18 cellular contexts compared by ENCODE assay signal in the genomic region with DNA sequence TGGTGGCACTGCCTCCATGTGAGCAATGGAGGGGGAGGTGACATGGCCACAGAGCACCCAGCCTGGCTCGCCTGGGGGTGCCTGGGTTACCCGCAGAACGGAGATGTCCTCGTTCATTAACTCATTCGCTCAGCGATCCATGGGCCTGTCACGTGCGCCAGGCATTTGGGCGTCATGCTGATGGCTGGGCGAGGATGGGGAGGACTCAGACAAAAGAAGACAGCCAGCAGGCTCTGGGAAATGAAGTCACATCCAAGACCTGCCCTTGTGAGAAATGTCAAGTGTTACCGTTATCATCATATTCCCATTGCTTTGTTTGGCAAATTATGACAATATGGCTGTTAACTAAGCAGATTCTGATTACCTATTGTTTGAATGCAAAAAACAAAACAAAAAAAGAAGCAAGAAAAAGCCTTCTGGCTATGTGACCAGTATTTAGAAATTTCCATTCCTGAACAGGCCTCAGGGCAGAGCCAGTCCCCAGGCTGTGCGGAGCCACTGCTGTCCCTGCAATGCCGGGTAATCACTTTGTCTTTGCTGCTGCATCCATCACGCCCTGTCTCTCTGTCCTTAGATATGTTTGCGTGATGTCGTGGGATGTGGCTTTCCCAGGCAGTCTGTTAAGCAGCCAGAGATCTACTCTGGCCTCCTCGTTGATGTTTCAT. TPM values are rescaled to one million over a fixed set of nuclear protein-coding genes. Genes with fewer than 3 reads are reported as not detected.
A peak's percentile ranks its signal among the peaks of the same experiment; 100 is the strongest.
DNase-seq lines count a peak whose midpoint lies in the region; ATAC-seq and TF ChIP-seq lines count a peak whose summit lies in the region.
"Had no signal": no experiment of that assay in that cellular context is flagged by ENCODE, and none has a peak within 500 bp of the region (broad histone marks: within the 10 kb centered on the region; RNA-seq: fewer than 3 reads in every experiment).

No MANE protein-coding gene starts in this region.

- no peak overlapping the region for H3K4me2 ChIP-seq in IMR-90 (ENCODE audit: low read depth, low read length)
- H3K4me2 ChIP-seq: hepatocyte had no signal

- H4K20me1 ChIP-seq in IMR-90 (ENCODE audit: insufficient read depth, low read length): peaks cover 35% of the 10 kb centered on the region

- WGBS in IMR-90 (ENCODE audit: extremely low coverage in 2 of 2, insufficient read length in 1 of 2), 2 experiments: 95% methylated on average over 10 of the region's 17 CpGs; no CpG with 5 or more reads in 1 of the 2 experiments

- H4K5ac ChIP-seq in IMR-90 (ENCODE audit: low read depth, low read length): no peak overlapping the region

- TF ChIP-seq RAD21 in IMR-90 (IDR thresholded peaks at IDR 0.05; ENCODE audit: low read length): no peak

- no peak overlapping the region for H4K91ac ChIP-seq in IMR-90 (ENCODE audit: insufficient read depth, low read depth, low read length)

- no peak overlapping the region for H2BK5ac ChIP-seq in IMR-90 (ENCODE audit: low read depth, low read length, poor library complexity, severe bottlenecking)

- DNase-seq in IMR-90 (no peak), dermis blood vessel endothelial cell (peak; percentile 75), left lobe of liver (ENCODE audit: low spot score) (no peak), SW480 (ENCODE audit: low spot score) (no peak), inferior parietal cortex (ENCODE audit: extremely low spot score) (no peak)
- DNase-seq: activated effector memory CD4-positive, alpha-beta T cell treated with anti-CD3 and anti-CD28 coated beads, Interleukin-2, amount 50 U/mL, for 16 hours; effector memory CD4-positive, alpha-beta T cell; HCEC 1CT; NCI-H1048; NCI-H2081 treated with DMSO at 0.1 percent for 48 hours; NCI-H526; stimulated activated CD4-positive, alpha-beta T cell treated with anti-CD3 and anti-CD28 coated beads, Interleukin-4, amount 100 ng/mL, for 1 hour; substantia nigra had no signal

- no peak for TF ChIP-seq CTCF in IMR-90 (conservative IDR thresholded peaks at IDR 0.05; ENCODE audit: low read depth, low read length)

- no peak overlapping the region for H2AK9ac ChIP-seq in IMR-90 (replicated peaks; ENCODE audit: low read depth, low read length, poor library complexity)

- ATAC-seq in IMR-90 (ENCODE audit: low read depth) (no peak), left lobe of liver (peak; percentile 10), GM21529 (IDR thresholded peaks at IDR 0.05; ENCODE audit: unreplicated experiment) (no peak)
- ATAC-seq: GM12878 had no signal

- peaks cover 14% of the 10 kb centered on the region for H3K9me1 ChIP-seq in IMR-90 (ENCODE audit: insufficient read depth, low read length)

- H2AFZ ChIP-seq in IMR-90 (replicated peaks; ENCODE audit: low read length, poor library complexity): no peak overlapping the region
- H2AFZ ChIP-seq: hepatocyte had no signal

- in situ Hi-C loops in IMR-90 (cut with MboI; ENCODE audit: low sequenced_read_pairs): no loop called here

- no TSS peak for BruUV-seq in IMR-90 (replicated peaks; lab: Mats Ljungman, UMichigan)

- H3K36me3 ChIP-seq in IMR-90 (ENCODE audit: control insufficient read depth, insufficient read depth, low read length) (peaks cover 3% of the 10 kb centered on the region; the same call in 1 of the 2 replicates), skeletal muscle tissue (ENCODE audit: control insufficient read depth in 3 of 3, insufficient read depth in 3 of 3, low read length in 3 of 3) (no peaks in the 10 kb centered on the region)
- H3K36me3 ChIP-seq: SJSA1 had no signal

- no peak overlapping the region; the same call in 1 of the 2 replicates for H2AK5ac ChIP-seq in IMR-90 (ENCODE audit: low read depth, low read length)

- peaks cover 46 to 72% of the 10 kb centered on the region in 2 experiments for H3K79me1 ChIP-seq in IMR-90 (ENCODE audit: low read depth in 1 of 2, low read length in 2 of 2)

- H3K27me3 ChIP-seq in IMR-90 (ENCODE audit: control insufficient read depth, insufficient read depth, low read length) (no peaks in the 10 kb centered on the region), skeletal muscle tissue (ENCODE audit: control insufficient read depth in 3 of 3, insufficient read depth in 3 of 3, low read length in 3 of 3) (no peaks in the 10 kb centered on the region)
- H3K27me3 ChIP-seq: hepatocyte, SJSA1 had no signal

- TF ChIP-seq POLR2A in IMR-90 (IDR thresholded peaks at IDR 0.05; ENCODE audit: low read depth, low read length): no peak

- H3K4me3 ChIP-seq in IMR-90 (ENCODE audit: insufficient read depth, low read depth, low read length): no peak overlapping the region
- H3K4me3 ChIP-seq in skeletal muscle tissue (ENCODE audit: low read length in 3 of 3): no peak overlapping the region
- H3K4me3 ChIP-seq: GM12878, hepatocyte, SJSA1 had no signal

- 0 out of 2 replicates have a peak overlapping the region, but pooled peaks have one; percentile 23 for H3K14ac ChIP-seq in IMR-90 (replicated peaks; ENCODE audit: low read depth, low read length)

- POLR2A ChIA-PET in IMR-90 (lab: Charles Lee; ENCODE audit: unreplicated experiment): interaction anchor here (0.6 kb wide), 1 partner anchor 63 kb away, joined by 3 read pairs; no protein-coding TSS in a partner anchor

- no peak overlapping the region for H3K4ac ChIP-seq in IMR-90 (ENCODE audit: low read depth, low read length)

- H3K9me3 ChIP-seq in IMR-90 (ENCODE audit: control insufficient read depth, insufficient read depth, low read length) (no peaks in the 10 kb centered on the region), skeletal muscle tissue (ENCODE audit: control insufficient read depth in 3 of 3, low read length in 3 of 3) (no peaks in the 10 kb centered on the region)
- H3K9me3 ChIP-seq: SJSA1 had no signal

- intact Hi-C loops in IMR-90 (cut with micrococcal nuclease): no loop called here

- no peak overlapping the region for H2BK120ac ChIP-seq in IMR-90 (ENCODE audit: low read depth, low read length)

- dilution Hi-C loops in IMR-90 (cut with HindIII; ENCODE audit: low sequenced_read_pairs, unreplicated experiment): no loop called here

- H3K9ac ChIP-seq in IMR-90 (ENCODE audit: low read depth, low read length): no peak overlapping the region
- H3K9ac ChIP-seq in skeletal muscle tissue (ENCODE audit: low read depth in 1 of 3, low read length in 3 of 3): no peak overlapping the region

- H2BK15ac ChIP-seq in IMR-90 (ENCODE audit: low read depth, low read length): peak overlapping the region; percentile 43; the same call in 1 of the 3 replicates

- peaks cover 6% of the 10 kb centered on the region for H3K4me1 ChIP-seq in IMR-90 (ENCODE audit: control insufficient read depth, insufficient read depth, low read length)
- H3K4me1 ChIP-seq in skeletal muscle tissue (ENCODE audit: control insufficient read depth in 3 of 3, insufficient read depth in 3 of 3, low read length in 3 of 3): peaks cover 5 to 12% (median 12%) of the 10 kb centered on the region in 3 donors

- H4K8ac ChIP-seq in IMR-90 (ENCODE audit: low read depth in 2 of 2, low read length in 2 of 2): no peak overlapping the region

- H2BK20ac ChIP-seq in IMR-90 (ENCODE audit: low read depth, low read length): no peak overlapping the region

- H3K56ac ChIP-seq in IMR-90 (ENCODE audit: extremely low read depth, insufficient read depth, low read length): no peak overlapping the region

- H3K18ac ChIP-seq in IMR-90 (ENCODE audit: low read depth, low read length): no peak overlapping the region

- CTCF ChIA-PET in IMR-90 (lab: Yijun Ruan, JAX): interaction anchor here (0.5 to 0.6 kb wide), 3 partner anchors 49 to 122 kb away, joined by 3 to 4 read pairs (median 3); no protein-coding TSS in a partner anchor

- H3K27ac ChIP-seq in IMR-90 (ENCODE audit: insufficient read depth, low read length) (no peak overlapping the region), skeletal muscle tissue (ENCODE audit: low read depth, low read length) (peak overlapping the region; percentile 47)
- H3K27ac ChIP-seq: hepatocyte, SJSA1 had no signal

- H3K23ac ChIP-seq in IMR-90 (ENCODE audit: low read depth, low read length): no peak overlapping the region

TF ChIP-seq in IMR-90, 13 proteins besides CTCF, POLR2A, EP300 and RAD21:
- no peak for TF ChIP-seq CHD1 (IDR thresholded peaks at IDR 0.05; ENCODE audit: low read depth, low read length)
- no peak for TF ChIP-seq FOS (IDR thresholded peaks at IDR 0.05; ENCODE audit: low read depth, low read length)

RNA-seq across cellular contexts. Expression of a gene that starts 57.9 kb away (rescaled TPM):
- total RNA-seq in IMR-90 (2012; rRNA removed) (3.2 and 3.9 TPM in 2 replicates), dermis blood vessel endothelial cell (39.0 and 64.7 TPM in 2 replicates), left lobe of liver (15.4 TPM), skeletal muscle tissue (6.8 TPM)
- 10.2 and 11.6 TPM in 2 replicates for polyA plus RNA-seq in IMR-90 (2012; rRNA removed)
- 9.7 and 13.7 TPM in 2 replicates for polyA plus RNA-seq in IMR-90 (2012; cell fraction: cytosol; rRNA removed)
- 12.7 and 18.3 TPM in 2 replicates for polyA plus RNA-seq in IMR-90 (2012; cell fraction: nucleus; rRNA removed; ENCODE audit: low replicate concordance)
